ENCODE assay signal across 16 cellular contexts in the genomic region with DNA sequence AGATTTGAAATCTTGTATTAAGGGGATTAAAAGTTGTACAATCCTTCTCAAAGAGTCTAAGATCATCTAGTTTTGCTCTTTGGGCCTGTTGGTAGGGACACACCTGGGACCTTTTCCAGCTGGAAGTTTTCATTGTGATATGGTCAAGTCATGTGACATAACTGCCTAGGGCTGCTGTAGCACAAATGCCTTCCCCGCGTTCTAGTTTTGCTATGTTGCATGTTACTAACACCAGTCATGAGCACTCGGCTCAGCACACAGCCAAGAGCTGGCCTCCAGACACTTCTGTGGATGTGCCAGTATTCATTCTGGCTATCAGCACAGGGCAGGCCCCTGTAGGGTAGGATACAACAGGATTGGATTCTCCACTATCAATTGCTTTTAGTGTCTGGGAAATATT. TPM values are rescaled to one million over a fixed set of nuclear protein-coding genes. Genes with fewer than 3 reads are reported as not detected.
DNase-seq lines count a peak whose midpoint lies in the region; ATAC-seq and TF ChIP-seq lines count a peak whose summit lies in the region.
"Had no signal": no experiment of that assay in that cellular context is flagged by ENCODE, and none has a peak within 500 bp of the region (broad histone marks: within the 10 kb centered on the region; RNA-seq: fewer than 3 reads in every experiment).

No MANE protein-coding gene starts in this region.

- no peaks in the 10 kb centered on the region for H3K4me1 ChIP-seq in body of pancreas
- H3K4me1 ChIP-seq in heart left ventricle: peaks cover 0 to 6% (median 0%) of the 10 kb centered on the region in 12 donors
- H3K4me1 ChIP-seq in stomach: no peaks in the 10 kb centered on the region
- no peaks in the 10 kb centered on the region for H3K4me1 ChIP-seq in OCI-LY7 (ENCODE audit: insufficient read depth, low read length, poor library complexity, severe bottlenecking)
- H3K4me1 ChIP-seq: BE2C, Caco-2, HAP-1 had no signal

- BruUV-seq in OCI-LY7 (replicated peaks; lab: Mats Ljungman, UMichigan): no TSS peak

- H3K27ac Mint-ChIP-seq in stimulated activated memory B cell treated with anti-CD40 and anti-IgM and Interleukin-4, amounts not matched to agents 10 μg/mL and 1 μg/mL and 100 μg/mL, for 72 hours: no peak overlapping the region
- H3K27ac Mint-ChIP-seq: CD4-positive, CD25-positive, alpha-beta regulatory T cell had no signal

- peaks cover 2% of the 10 kb centered on the region for H3K36me3 Mint-ChIP-seq in stimulated activated memory B cell treated with anti-CD40 and anti-IgM and Interleukin-4, amounts not matched to agents 10 μg/mL and 1 μg/mL and 100 μg/mL, for 72 hours
- H3K36me3 Mint-ChIP-seq: CD4-positive, CD25-positive, alpha-beta regulatory T cell had no signal

- H3K27me3 Mint-ChIP-seq in stimulated activated memory B cell treated with anti-CD40 and anti-IgM and Interleukin-4, amounts not matched to agents 10 μg/mL and 1 μg/mL and 100 μg/mL, for 72 hours: peaks cover 13% of the 10 kb centered on the region

- no peaks in the 10 kb centered on the region for H3K79me2 ChIP-seq in OCI-LY7 (ENCODE audit: insufficient read depth, low read depth, low read length)

- TF ChIP-seq POLR2A in body of pancreas (IDR thresholded peaks at IDR 0.05) (no peak), heart left ventricle (IDR thresholded peaks at IDR 0.05) (no peak), stomach (IDR thresholded peaks at IDR 0.05) (no peak)

- ATAC-seq in body of pancreas (no peak), heart left ventricle (peak; percentile 68 to 99 (median 88)), left ventricle myocardium superior (peak; percentile 94), GM18498 (IDR thresholded peaks at IDR 0.05; ENCODE audit: unreplicated experiment) (no peak)
- peak; percentile 16 for ATAC-seq in stimulated activated memory B cell treated with anti-CD40 and anti-IgM and Interleukin-4, amounts not matched to agents 10 μg/mL and 1 μg/mL and 100 μg/mL, for 72 hours

- no peaks in the 10 kb centered on the region for H3K27me3 ChIP-seq in body of pancreas
- H3K27me3 ChIP-seq in heart left ventricle: no peaks in the 10 kb centered on the region
- H3K27me3 ChIP-seq in stomach: no peaks in the 10 kb centered on the region
- H3K27me3 ChIP-seq: BE2C had no signal

- WGBS in body of pancreas, 2 donors: 6 to 23% methylated on average over 3 of the region's 3 CpGs
- WGBS in heart left ventricle, 4 donors: 32 to 46% (median 42%) methylated on average over 3 of the region's 3 CpGs
- WGBS in stomach, 5 donors: 54 to 65% (median 57%) methylated on average over 3 of the region's 3 CpGs

- H3K36me3 ChIP-seq in body of pancreas (replicated peaks in 1 of 2; ENCODE audit: insufficient read depth in 1 of 2, low read depth in 2 of 2) (no peaks in the 10 kb centered on the region), heart left ventricle (no peaks in the 10 kb centered on the region), stomach (no peaks in the 10 kb centered on the region), OCI-LY7 (ENCODE audit: insufficient read depth, low read length) (no peaks in the 10 kb centered on the region)
- H3K36me3 ChIP-seq: BE2C, HAP-1 had no signal

- DNase-seq in body of pancreas (peak in 3 of 4 donors; percentile 8 to 36 (median 35)), heart left ventricle (peak in 3 of 5 donors; percentile 22 to 52 (median 41)), left ventricle myocardium superior (peak; percentile 37), stomach (no peak), OCI-LY7 (ENCODE audit: low spot score) (no peak)
- DNase-seq: ACHN; BE2C; C1 segment of cervical spinal cord; Caco-2; CD4-positive, CD25-positive, alpha-beta regulatory T cell; GM23248 had no signal

- H3K4me3 ChIP-seq in body of pancreas: no peak overlapping the region
- no peak overlapping the region for H3K4me3 ChIP-seq in heart left ventricle
- no peak overlapping the region for H3K4me3 ChIP-seq in stomach
- no peak overlapping the region for H3K4me3 ChIP-seq in OCI-LY7 (ENCODE audit: low read depth, low read length, poor library complexity, severe bottlenecking)
- H3K4me3 ChIP-seq: GM23248, HAP-1 had no signal

- no peaks in the 10 kb centered on the region for H4K20me1 ChIP-seq in OCI-LY7 (ENCODE audit: insufficient read depth, low read length)

- no peaks in the 10 kb centered on the region for H3K9me2 ChIP-seq in OCI-LY7 (ENCODE audit: insufficient read depth, low read length)

- H2AFZ ChIP-seq in OCI-LY7 (ENCODE audit: low read length): no peak overlapping the region
- H2AFZ ChIP-seq: GM23248 had no signal

- no peaks in the 10 kb centered on the region for H3K4me1 Mint-ChIP-seq in stimulated activated memory B cell treated with anti-CD40 and anti-IgM and Interleukin-4, amounts not matched to agents 10 μg/mL and 1 μg/mL and 100 μg/mL, for 72 hours
- H3K4me1 Mint-ChIP-seq: CD4-positive, CD25-positive, alpha-beta regulatory T cell had no signal

- H3K9me3 ChIP-seq in body of pancreas: no peaks in the 10 kb centered on the region
- peaks cover 0 to 9% (median 6%) of the 10 kb centered on the region in 12 donors for H3K9me3 ChIP-seq in heart left ventricle
- H3K9me3 ChIP-seq in stomach: peaks cover 0 to 8% (median 0%) of the 10 kb centered on the region in 4 donors
- no peaks in the 10 kb centered on the region for H3K9me3 ChIP-seq in OCI-LY7 (ENCODE audit: low read length)
- H3K9me3 ChIP-seq: BE2C, Caco-2, HAP-1 had no signal

- intact Hi-C loops in body of pancreas (cut with DNase I) (no loop called here), heart left ventricle (cut with DNase I) (no loop called here), left ventricle myocardium superior (cut with micrococcal nuclease) (no loop called here), stomach (cut with DNase I; ENCODE audit: low total_unique reads) (no loop called here), OCI-LY7 (cut with micrococcal nuclease; ENCODE audit: unreplicated experiment) (no loop called here)

- H3K27ac ChIP-seq in body of pancreas (no peak overlapping the region), heart left ventricle (no peak overlapping the region), stomach (no peak overlapping the region), OCI-LY7 (ENCODE audit: low read depth, low read length, poor library complexity, severe bottlenecking) (no peak overlapping the region)
- H3K27ac ChIP-seq: GM23248 had no signal

- POLR2A ChIA-PET in OCI-LY7 (lab: Charles Lee): interaction anchor here (1.1 kb wide), 1 partner anchor 41 kb away, joined by 3 read pairs; no protein-coding TSS in a partner anchor

- CTCF ChIA-PET in OCI-LY7 (lab: Charles Lee; ENCODE audit: unreplicated experiment): no interaction called here

- TF ChIP-seq EP300 in stomach (IDR thresholded peaks at IDR 0.05): no peak

- no peak overlapping the region for H3K4me3 Mint-ChIP-seq in stimulated activated memory B cell treated with anti-CD40 and anti-IgM and Interleukin-4, amounts not matched to agents 10 μg/mL and 1 μg/mL and 100 μg/mL, for 72 hours
- H3K4me3 Mint-ChIP-seq: CD4-positive, CD25-positive, alpha-beta regulatory T cell had no signal

- no peak overlapping the region for H3K4me2 ChIP-seq in OCI-LY7 (ENCODE audit: low read length)

- TF ChIP-seq CTCF in body of pancreas (IDR thresholded peaks at IDR 0.05) (no peak), heart left ventricle (IDR thresholded peaks at IDR 0.05) (no peak), stomach (IDR thresholded peaks at IDR 0.05) (no peak), OCI-LY7 (conservative IDR thresholded peaks at IDR 0.05; ENCODE audit: low read length) (no peak)

- peaks cover 2% of the 10 kb centered on the region for H3K9me3 Mint-ChIP-seq in stimulated activated memory B cell treated with anti-CD40 and anti-IgM and Interleukin-4, amounts not matched to agents 10 μg/mL and 1 μg/mL and 100 μg/mL, for 72 hours

RNA-seq across cellular contexts. Expression of a gene that starts 14.6 kb away (rescaled TPM):
- total RNA-seq in body of pancreas (not detected), heart left ventricle (not detected), left ventricle myocardium superior (not detected), stomach (under 1 TPM in 1 of 5 donors, not detected in 4; 0.37 TPM), OCI-LY7 (2022) (not detected in 2 replicates)
- polyA plus RNA-seq in heart left ventricle (not detected), stomach (under 1 TPM in 2 of 3 donors, not detected in 1; 0.03 to 0.15 TPM)
- not detected in 2 replicates for total RNA-seq in OCI-LY7 (2014; rRNA removed; shearing (Covaris generic))
- total RNA-seq: Caco-2; CD4-positive, CD25-positive, alpha-beta regulatory T cell; GM23248; H4; HT-29 had no signal
- polyA plus RNA-seq: CD4-positive, CD25-positive, alpha-beta regulatory T cell; GM23248 had no signal

RNA-seq across cellular contexts. Expression of a gene that starts 39.6 kb away (rescaled TPM):
- not detected for total RNA-seq in body of pancreas
- not detected for total RNA-seq in heart left ventricle
- under 1 TPM in 1 of 2 donors, not detected in 1; 0.24 TPM for polyA plus RNA-seq in heart left ventricle
- not detected for total RNA-seq in left ventricle myocardium superior
- total RNA-seq in stomach: under 1 TPM in 1 of 5 donors, not detected in 4; 0.89 TPM
- polyA plus RNA-seq in stomach: 100 to 1,000 TPM in 1 of 3 donors, 1 to 10 TPM in 1, not detected in 1; 3.1 to 209 TPM
- total RNA-seq in OCI-LY7 (2014; rRNA removed; shearing (Covaris generic)): not detected in 2 replicates
- total RNA-seq in OCI-LY7 (2022): not detected in 2 replicates
- total RNA-seq: Caco-2; CD4-positive, CD25-positive, alpha-beta regulatory T cell; GM23248; H4; HT-29 had no signal
- polyA plus RNA-seq: CD4-positive, CD25-positive, alpha-beta regulatory T cell; GM23248 had no signal

RNA-seq across cellular contexts. Expression of a gene that starts 49.4 kb away (rescaled TPM):
- not detected for total RNA-seq in body of pancreas
- total RNA-seq in heart left ventricle: under 1 TPM in 1 of 9 donors, not detected in 8; 0.04 TPM
- under 1 TPM; under 0.01 to 0.01 TPM for polyA plus RNA-seq in heart left ventricle
- not detected for total RNA-seq in left ventricle myocardium superior
- total RNA-seq in stomach: 1 to 10 TPM in 1 of 5 donors, under 1 TPM in 1, not detected in 3; under 0.01 to 2.7 TPM
- polyA plus RNA-seq in stomach: under 1 TPM in 1 of 3 donors, not detected in 2; 0.05 TPM
- total RNA-seq in OCI-LY7 (2014; rRNA removed; shearing (Covaris generic)): not detected in 2 replicates
- total RNA-seq in OCI-LY7 (2022): not detected in 2 replicates
- total RNA-seq: Caco-2; CD4-positive, CD25-positive, alpha-beta regulatory T cell; HT-29 had no signal
- polyA plus RNA-seq: CD4-positive, CD25-positive, alpha-beta regulatory T cell had no signal

Comparison
In these comparisons a context has a peak if more than half of its experiments do, and no peak if none do; other contexts are left out.
1. ATAC-seq: peak in heart left ventricle (4 of 4), left ventricle myocardium superior (single experiment) and stimulated activated memory B cell treated with anti-CD40 and anti-IgM and Interleukin-4, amounts not matched to agents 10 μg/mL and 1 μg/mL and 100 μg/mL, for 72 hours (single experiment); none in body of pancreas (single experiment) and GM18498 (single experiment).
2. DNase-seq: peak in body of pancreas (3 of 4), heart left ventricle (3 of 5) and left ventricle myocardium superior (single experiment); none in stomach (single experiment) and OCI-LY7 (single experiment).